ENCODE assay signal across 12 cellular contexts in the genomic region with DNA sequence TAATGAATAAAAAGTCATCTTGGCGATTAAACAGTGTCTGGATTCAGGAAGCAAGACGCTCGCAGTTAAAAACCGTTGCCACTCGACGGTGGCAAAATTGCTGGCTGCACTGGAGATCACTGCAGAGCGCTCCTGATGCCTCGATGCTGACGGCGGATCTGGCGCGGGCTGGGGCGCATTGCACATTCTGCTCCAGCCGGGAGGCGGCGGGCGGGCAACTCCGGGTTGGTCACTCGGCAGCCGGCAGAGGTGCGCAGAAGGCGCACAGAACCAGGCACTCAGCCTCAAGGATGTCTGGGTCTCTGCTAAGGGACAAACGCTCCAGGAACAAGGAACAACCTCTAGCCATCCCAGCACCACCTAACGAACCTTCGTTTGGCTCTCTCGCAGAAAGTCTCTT.
DNase-seq lines count a peak whose midpoint lies in the region; ATAC-seq and TF ChIP-seq lines count a peak whose summit lies in the region.
"Had no signal": no experiment of that assay in that cellular context is flagged by ENCODE, and none has a peak within 500 bp of the region (broad histone marks: within the 10 kb centered on the region; RNA-seq: fewer than 3 reads in every experiment).

No MANE protein-coding gene starts in this region.

- H3K27ac Mint-ChIP-seq in mesothelial cell of epicardium, result no peak overlapping the region

- H3K36me3 Mint-ChIP-seq in mesothelial cell of epicardium, result no peaks in the 10 kb centered on the region

- no peaks in the 10 kb centered on the region for H3K36me3 ChIP-seq in H7 (replicated peaks; ENCODE audit: control insufficient read depth, insufficient read depth, low read length)
- H3K36me3 ChIP-seq in brain microvascular endothelial cell (replicated peaks), result no peaks in the 10 kb centered on the region

- peaks cover 96% of the 10 kb centered on the region for H3K27me3 Mint-ChIP-seq in mesothelial cell of epicardium (ENCODE audit: low read depth)

- H3K27me3 ChIP-seq in H7 (ENCODE audit: control insufficient read depth, insufficient read depth, low read length) (peaks cover 56% of the 10 kb centered on the region), brain microvascular endothelial cell (replicated peaks) (peaks cover 22% of the 10 kb centered on the region)

- ATAC-seq in HG03469 (IDR thresholded peaks at IDR 0.05; ENCODE audit: unreplicated experiment) (no peak), GM18870 (IDR thresholded peaks at IDR 0.05; ENCODE audit: unreplicated experiment) (no peak)
- ATAC-seq: Panc1 had no signal

- peaks cover 29% of the 10 kb centered on the region for H3K4me1 Mint-ChIP-seq in mesothelial cell of epicardium

- peak overlapping the region; percentile 84 for H3K4me3 Mint-ChIP-seq in mesothelial cell of epicardium

- DNase-seq in D341Med (ENCODE audit: low spot score) (peak; percentile 48), H7 (peak; percentile 77), brain microvascular endothelial cell (no peak), mesothelial cell of epicardium (ENCODE audit: low spot score in 2 of 2, unreplicated experiment in 2 of 2) (peak; percentile 25 to 51), LoVo (ENCODE audit: low spot score) (no peak), activated gamma-delta T cell (lab: John Stamatoyannopoulos, UW) (no peak)
- DNase-seq: cerebellar nuclear complex, COR-L47, NCI-H1694 had no signal

- no peak overlapping the region for H3K27ac ChIP-seq in brain microvascular endothelial cell

- TF ChIP-seq CTCF in brain microvascular endothelial cell (IDR thresholded peaks at IDR 0.05; ENCODE audit: low read depth, low read length, missing control alignments) (peak; percentile 21), mesothelial cell of epicardium (IDR thresholded peaks at IDR 0.05; ENCODE audit: unreplicated experiment) (peak; percentile 27)

- in situ Hi-C loops in brain microvascular endothelial cell (cut with HindIII; ENCODE audit: low pct_ligation_motif_present, low sequenced_read_pairs), result no loop called here

- peak overlapping the region; percentile 61; the same call in 1 of the 2 replicates for H3K4me3 ChIP-seq in H7 (ENCODE audit: insufficient read depth, low read depth, low read length)
- no peak overlapping the region for H3K4me3 ChIP-seq in brain microvascular endothelial cell (ENCODE audit: low read depth, low read length)

- H3K9me3 Mint-ChIP-seq in mesothelial cell of epicardium, result no peaks in the 10 kb centered on the region

Comparison
In these comparisons a context has a peak if more than half of its experiments do, and no peak if none do; other contexts are left out.
1. DNase-seq: peak in D341Med (single experiment), H7 (single experiment) and mesothelial cell of epicardium (2 of 2); none in brain microvascular endothelial cell (single experiment), LoVo (single experiment) and activated gamma-delta T cell (single experiment).